ENCODE assay signal across 10 cellular contexts in the genomic region with DNA sequence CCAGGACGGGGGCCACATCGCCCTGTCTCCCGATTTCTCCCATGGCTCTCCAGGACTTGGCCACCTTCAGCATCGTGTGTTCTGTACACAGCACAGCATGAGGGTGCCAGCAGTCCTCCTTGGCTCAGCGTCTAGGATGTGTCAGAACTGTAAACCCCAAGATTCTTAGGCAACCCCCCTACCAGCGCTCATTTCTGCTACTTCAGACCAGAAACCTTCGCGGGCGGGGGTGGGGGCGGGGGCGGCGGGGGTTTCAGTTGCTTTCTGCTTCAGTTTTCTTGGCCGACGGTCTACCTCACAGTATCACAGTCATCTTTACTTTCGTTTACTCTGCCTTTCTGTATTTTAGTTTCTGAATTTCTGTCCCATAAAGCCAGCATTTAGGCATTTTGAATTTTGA.
A peak's percentile ranks its signal among the peaks of the same experiment; 100 is the strongest.
DNase-seq lines count a peak whose midpoint lies in the region; ATAC-seq, FAIRE-seq and TF ChIP-seq lines count a peak whose summit lies in the region.
"Had no signal": no experiment of that assay in that cellular context is flagged by ENCODE, and none has a peak within 500 bp of the region (broad histone marks: within the 10 kb centered on the region; RNA-seq: fewer than 3 reads in every experiment).

No MANE protein-coding gene starts in this region.

- peak; percentile 38 for FAIRE-seq in GM12892 (lab: Jason Lieb, UNC)

- intact Hi-C loops in head of caudate nucleus (cut with DNase I) = no loop called here

- peak; percentile 53 for DNase-seq in GM12892 (ENCODE audit: insufficient read length)
- DNase-seq in activated CD4-positive, alpha-beta T cell treated with anti-CD3 and anti-CD28 coated beads for 48 hours = peak; percentile 66
- peak; percentile 27 to 34 for DNase-seq in stimulated activated CD4-positive, alpha-beta T cell treated with anti-CD3 and anti-CD28 coated beads, Interleukin-12 subunit alpha, Interleukin-12 subunit beta, amount 100 ng/mL, for 24 hours (ENCODE audit: low read depth in 2 of 2)
- no peak for DNase-seq in head of caudate nucleus
- no peak for DNase-seq in NCI-H1092 treated with DMSO at 0.1 percent for 48 hours (lab: John Stamatoyannopoulos, UW)
- no peak for DNase-seq in hepatic stellate cell (ENCODE audit: low spot score)
- DNase-seq in globus pallidus (ENCODE audit: low spot score) = no peak
- DNase-seq: dermis blood vessel endothelial cell, T1000 had no signal

- ATAC-seq in GM21786 (IDR thresholded peaks at IDR 0.05; ENCODE audit: unreplicated experiment) = peak; percentile 63

- no peak for TF ChIP-seq POLR2A in GM12892 (IDR thresholded peaks at IDR 0.05; ENCODE audit: low read depth, low read length)

Comparison
In these comparisons a context has a peak if more than half of its experiments do, and no peak if none do; other contexts are left out.
1. DNase-seq: peak in GM12892 (single experiment), activated CD4-positive, alpha-beta T cell treated with anti-CD3 and anti-CD28 coated beads for 48 hours (single experiment) and stimulated activated CD4-positive, alpha-beta T cell treated with anti-CD3 and anti-CD28 coated beads, Interleukin-12 subunit alpha, Interleukin-12 subunit beta, amount 100 ng/mL, for 24 hours (2 of 2); none in head of caudate nucleus (0 of 42), NCI-H1092 treated with DMSO at 0.1 percent for 48 hours (single experiment), hepatic stellate cell (single experiment) and globus pallidus (single experiment).